Comparison of ENCODE assay signal across 9 cellular contexts in the genomic region with DNA sequence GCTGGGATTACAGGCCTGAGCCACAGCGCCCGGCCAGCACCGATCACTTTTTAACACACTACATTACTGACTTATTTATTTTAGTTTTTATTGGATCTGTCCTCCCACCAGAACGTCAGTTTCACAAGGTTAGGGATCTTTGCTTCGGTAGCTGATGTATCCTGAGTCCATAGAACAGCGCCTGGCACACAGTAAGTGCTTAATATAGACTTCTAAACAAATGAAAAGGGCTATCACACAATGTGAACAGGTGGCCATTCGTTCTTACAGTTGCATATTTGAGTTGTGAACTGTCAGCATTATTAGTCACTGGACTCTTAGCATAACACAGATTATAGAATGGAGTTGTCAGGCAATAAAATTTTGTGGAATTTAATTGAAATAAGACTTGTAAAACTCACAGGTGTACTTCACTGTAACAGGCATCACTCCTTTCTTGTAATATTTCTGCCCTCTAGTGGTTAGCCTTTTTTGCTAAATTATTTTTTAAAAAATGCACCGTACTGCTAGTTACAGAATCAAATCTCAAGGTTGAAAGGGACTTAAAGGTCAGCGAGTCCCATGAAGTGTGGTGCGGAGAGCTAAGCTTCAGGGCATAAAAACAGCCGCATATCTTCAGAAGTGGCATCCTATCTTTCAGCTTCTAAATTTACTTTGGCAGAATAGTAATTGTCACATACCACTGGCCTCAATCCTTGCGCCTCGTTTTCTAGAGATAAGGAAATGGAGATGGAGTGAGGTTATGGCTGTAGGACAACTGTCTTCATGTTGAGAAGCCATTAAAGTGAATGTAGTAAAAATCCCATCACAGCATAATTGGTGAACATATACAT. TPM values are rescaled to one million over a fixed set of nuclear protein-coding genes. Genes with fewer than 3 reads are reported as not detected.
DNase-seq lines count a peak whose midpoint lies in the region; ATAC-seq and TF ChIP-seq lines count a peak whose summit lies in the region.
"Had no signal": no experiment of that assay in that cellular context is flagged by ENCODE, and none has a peak within 500 bp of the region (broad histone marks: within the 10 kb centered on the region; RNA-seq: fewer than 3 reads in every experiment).

No MANE protein-coding gene starts in this region.

- H3K27me3 ChIP-seq in effector memory CD4-positive, alpha-beta T cell (replicated peaks; ENCODE audit: control insufficient read depth, insufficient read depth, low read length, poor library complexity, severe bottlenecking), result no peaks in the 10 kb centered on the region

- no peak overlapping the region for H3K27ac Mint-ChIP-seq in WTC11
- H3K27ac Mint-ChIP-seq: memory B cell had no signal

- peaks cover 2% of the 10 kb centered on the region; the same call in 1 of the 2 replicates for H3K36me3 Mint-ChIP-seq in WTC11
- H3K36me3 Mint-ChIP-seq: memory B cell had no signal

- H3K9me3 ChIP-seq in effector memory CD4-positive, alpha-beta T cell (ENCODE audit: control insufficient read depth, low read length), result no peaks in the 10 kb centered on the region

- no peak overlapping the region for H3K4me3 Mint-ChIP-seq in WTC11
- H3K4me3 Mint-ChIP-seq: memory B cell had no signal

- no peak for ATAC-seq in WTC11

- 0 out of 2 replicates have a peak, but pooled peaks have one; percentile 19 for TF ChIP-seq CTCF in WTC11 (IDR thresholded peaks at IDR 0.05)

- H3K27me3 Mint-ChIP-seq in WTC11 (ENCODE audit: low read depth), result no peaks in the 10 kb centered on the region

- no peak overlapping the region for H3K27ac ChIP-seq in effector memory CD4-positive, alpha-beta T cell (ENCODE audit: insufficient read depth, low read length, poor library complexity, severe bottlenecking)

- H3K4me1 Mint-ChIP-seq in WTC11, result peaks cover 21% of the 10 kb centered on the region

- H3K36me3 ChIP-seq in effector memory CD4-positive, alpha-beta T cell (ENCODE audit: control insufficient read depth, insufficient read depth, low read length), result no peaks in the 10 kb centered on the region

- H3K4me3 ChIP-seq in effector memory CD4-positive, alpha-beta T cell (ENCODE audit: insufficient read depth, low read depth, low read length, poor library complexity, severe bottlenecking), result no peak overlapping the region

- no peaks in the 10 kb centered on the region for H3K9me3 Mint-ChIP-seq in WTC11
- H3K9me3 Mint-ChIP-seq: memory B cell had no signal

- POLR2A ChIA-PET in WTC11 (lab: Charles Lee), result no interaction called here

- CTCF ChIA-PET in WTC11 (lab: Charles Lee), result interaction anchor here (1.0 to 1.7 kb wide), 2 partner anchors 15 to 420 kb away, joined by 3 to 5 read pairs; no protein-coding TSS in a partner anchor

- H3K4me1 ChIP-seq in effector memory CD4-positive, alpha-beta T cell (ENCODE audit: control insufficient read depth, insufficient read depth, low read length, poor library complexity, severe bottlenecking), result peaks cover 10% of the 10 kb centered on the region

- DNase-seq in EL (peak; percentile 29), LoVo (ENCODE audit: low spot score) (peak; percentile 48), WTC11 (ENCODE audit: low spot score) (no peak), kidney tubule cell (ENCODE audit: low spot score) (peak; percentile 50), ureter (ENCODE audit: low spot score) (no peak)
- DNase-seq in activated naive CD4-positive, alpha-beta T cell treated with Interleukin-2 at 50 U/mL for 16 hours, result no peak
- no peak for DNase-seq in effector memory CD4-positive, alpha-beta T cell
- DNase-seq in central memory CD4-positive, alpha-beta T cell, result no peak

TF ChIP-seq in WTC11, 78 proteins besides CTCF, POLR2A, EP300 and RAD21:
- TF ChIP-seq, protein P1, sequence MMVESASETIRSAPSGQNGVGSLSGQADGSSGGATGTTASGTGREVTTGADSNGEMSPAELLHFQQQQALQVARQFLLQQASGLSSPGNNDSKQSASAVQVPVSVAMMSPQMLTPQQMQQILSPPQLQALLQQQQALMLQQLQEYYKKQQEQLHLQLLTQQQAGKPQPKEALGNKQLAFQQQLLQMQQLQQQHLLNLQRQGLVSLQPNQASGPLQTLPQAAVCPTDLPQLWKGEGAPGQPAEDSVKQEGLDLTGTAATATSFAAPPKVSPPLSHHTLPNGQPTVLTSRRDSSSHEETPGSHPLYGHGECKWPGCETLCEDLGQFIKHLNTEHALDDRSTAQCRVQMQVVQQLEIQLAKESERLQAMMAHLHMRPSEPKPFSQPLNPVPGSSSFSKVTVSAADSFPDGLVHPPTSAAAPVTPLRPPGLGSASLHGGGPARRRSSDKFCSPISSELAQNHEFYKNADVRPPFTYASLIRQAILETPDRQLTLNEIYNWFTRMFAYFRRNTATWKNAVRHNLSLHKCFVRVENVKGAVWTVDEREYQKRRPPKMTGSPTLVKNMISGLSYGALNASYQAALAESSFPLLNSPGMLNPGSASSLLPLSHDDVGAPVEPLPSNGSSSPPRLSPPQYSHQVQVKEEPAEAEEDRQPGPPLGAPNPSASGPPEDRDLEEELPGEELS (CRISPR knock-in tag; IDR thresholded peaks at IDR 0.05), result no peak
- TF ChIP-seq NR2C2 (CRISPR knock-in tag; IDR thresholded peaks at IDR 0.05) (no peak), NFATC4 (CRISPR knock-in tag; IDR thresholded peaks at IDR 0.05) (no peak), RORB (CRISPR knock-in tag; IDR thresholded peaks at IDR 0.05) (no peak), TEAD4 (CRISPR knock-in tag; IDR thresholded peaks at IDR 0.05) (no peak)
- TF ChIP-seq, protein P2, sequence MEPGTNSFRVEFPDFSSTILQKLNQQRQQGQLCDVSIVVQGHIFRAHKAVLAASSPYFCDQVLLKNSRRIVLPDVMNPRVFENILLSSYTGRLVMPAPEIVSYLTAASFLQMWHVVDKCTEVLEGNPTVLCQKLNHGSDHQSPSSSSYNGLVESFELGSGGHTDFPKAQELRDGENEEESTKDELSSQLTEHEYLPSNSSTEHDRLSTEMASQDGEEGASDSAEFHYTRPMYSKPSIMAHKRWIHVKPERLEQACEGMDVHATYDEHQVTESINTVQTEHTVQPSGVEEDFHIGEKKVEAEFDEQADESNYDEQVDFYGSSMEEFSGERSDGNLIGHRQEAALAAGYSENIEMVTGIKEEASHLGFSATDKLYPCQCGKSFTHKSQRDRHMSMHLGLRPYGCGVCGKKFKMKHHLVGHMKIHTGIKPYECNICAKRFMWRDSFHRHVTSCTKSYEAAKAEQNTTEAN (CRISPR knock-in tag; IDR thresholded peaks at IDR 0.05), result no peak

RNA-seq across cellular contexts. Expression of a gene that starts 3.4 kb away (rescaled TPM):
- 44.9 to 47.6 TPM (median 45.3 TPM) in 3 replicates for total RNA-seq in WTC11 (2021)
- 15.6 TPM for total RNA-seq in ureter

Comparison
In these comparisons a context has a peak if more than half of its experiments do, and no peak if none do; other contexts are left out.
1. DNase-seq: peak in EL (single experiment), LoVo (single experiment) and kidney tubule cell (single experiment); none in WTC11 (single experiment), activated naive CD4-positive, alpha-beta T cell treated with Interleukin-2 at 50 U/mL for 16 hours (single experiment), ureter (single experiment), effector memory CD4-positive, alpha-beta T cell (0 of 3) and central memory CD4-positive, alpha-beta T cell (single experiment).